In the genomic region with DNA sequence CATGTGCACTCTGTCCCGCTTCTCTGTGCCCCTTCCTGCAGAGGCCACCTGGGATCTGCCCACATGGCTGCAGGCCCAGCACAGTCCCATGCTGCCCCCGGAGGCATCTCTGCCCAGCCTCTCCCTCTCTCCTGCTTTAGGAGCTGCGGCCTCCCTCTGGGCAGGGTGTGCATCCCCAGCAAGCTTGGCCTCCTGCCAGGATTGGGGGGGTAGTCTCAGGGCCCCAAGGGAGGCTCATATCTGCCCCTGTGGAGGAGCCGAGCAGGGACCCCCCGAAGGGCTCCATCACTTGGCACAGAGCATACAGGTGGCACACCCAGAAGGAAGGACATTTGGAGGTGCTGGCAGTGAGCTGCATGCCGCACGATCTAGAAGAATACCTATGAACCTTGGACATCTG, we compare ENCODE assay signal across 19 cellular contexts. TPM values are rescaled to one million over a fixed set of nuclear protein-coding genes. Genes with fewer than 3 reads are reported as not detected.
DNase-seq lines count a peak whose midpoint lies in the region; ATAC-seq and TF ChIP-seq lines count a peak whose summit lies in the region.
"Had no signal": no experiment of that assay in that cellular context is flagged by ENCODE, and none has a peak within 500 bp of the region (broad histone marks: within the 10 kb centered on the region; RNA-seq: fewer than 3 reads in every experiment).

No MANE protein-coding gene starts in this region.

- 0 out of 2 replicates have a peak overlapping the region, but pooled peaks have one; percentile 35 for H3K27ac ChIP-seq in BLaER1
- no peak overlapping the region for H3K27ac ChIP-seq in BLaER1 treated with 17β-estradiol and CSF1 and Interleukin-3, amounts not matched to agents 10 nM and 100 nM
- H3K27ac ChIP-seq: KMS-11 had no signal

- peaks cover 11% of the 10 kb centered on the region for H3K36me3 Mint-ChIP-seq in effector memory CD8-positive, alpha-beta T cell (ENCODE audit: insufficient read depth)
- H3K36me3 Mint-ChIP-seq in progenitor cell of endocrine pancreas (ENCODE audit: insufficient read depth), result no peaks in the 10 kb centered on the region
- H3K36me3 Mint-ChIP-seq: CD14-positive monocyte had no signal

- H3K9me3 Mint-ChIP-seq in effector memory CD8-positive, alpha-beta T cell, result no peaks in the 10 kb centered on the region
- H3K9me3 Mint-ChIP-seq in progenitor cell of endocrine pancreas (ENCODE audit: low read depth), result no peaks in the 10 kb centered on the region

- H3K9ac ChIP-seq in BLaER1, result no peak overlapping the region
- H3K9ac ChIP-seq in BLaER1 treated with 17β-estradiol and CSF1 and Interleukin-3, amounts not matched to agents 10 nM and 100 nM, result no peak overlapping the region
- H3K9ac ChIP-seq: KMS-11 had no signal

- no peak overlapping the region for H3K4me3 ChIP-seq in BLaER1
- H3K4me3 ChIP-seq in BLaER1 treated with 17β-estradiol and CSF1 and Interleukin-3, amounts not matched to agents 10 nM and 100 nM, result no peak overlapping the region

- no peak for ATAC-seq in effector memory CD8-positive, alpha-beta T cell (replicated peaks)
- ATAC-seq in SK-N-SH treated with all-trans-retinoic acid at 6 μM for 48 hours (no peak), GM19395 (IDR thresholded peaks at IDR 0.05; ENCODE audit: unreplicated experiment) (no peak)
- ATAC-seq: HepG2, Right ventricle myocardium inferior had no signal

- H3K36me3 ChIP-seq in BLaER1, result no peaks in the 10 kb centered on the region
- no peaks in the 10 kb centered on the region for H3K36me3 ChIP-seq in BLaER1 treated with 17β-estradiol and CSF1 and Interleukin-3, amounts not matched to agents 10 nM and 100 nM

- H3K27me3 ChIP-seq in BLaER1, result no peaks in the 10 kb centered on the region
- H3K27me3 ChIP-seq in BLaER1 treated with 17β-estradiol and CSF1 and Interleukin-3, amounts not matched to agents 10 nM and 100 nM, result no peaks in the 10 kb centered on the region

- no peaks in the 10 kb centered on the region for H3K9me3 ChIP-seq in BLaER1
- no peaks in the 10 kb centered on the region for H3K9me3 ChIP-seq in BLaER1 treated with 17β-estradiol and CSF1 and Interleukin-3, amounts not matched to agents 10 nM and 100 nM (replicated peaks in 1 of 11)

- peaks cover 54% of the 10 kb centered on the region for H3K4me1 ChIP-seq in BLaER1
- H3K4me1 ChIP-seq in BLaER1 treated with 17β-estradiol and CSF1 and Interleukin-3, amounts not matched to agents 10 nM and 100 nM, result peaks cover 10 to 57% (median 49%) of the 10 kb centered on the region in 10 experiments

- H3K27me3 Mint-ChIP-seq in effector memory CD8-positive, alpha-beta T cell, result no peaks in the 10 kb centered on the region
- H3K27me3 Mint-ChIP-seq in progenitor cell of endocrine pancreas, result peaks cover 25% of the 10 kb centered on the region

- H4K20me1 ChIP-seq in BLaER1, result no peaks in the 10 kb centered on the region
- H4K20me1 ChIP-seq in BLaER1 treated with 17β-estradiol and CSF1 and Interleukin-3, amounts not matched to agents 10 nM and 100 nM, result no peaks in the 10 kb centered on the region; a peak in 1 of 22 replicates

- H3K27ac Mint-ChIP-seq in effector memory CD8-positive, alpha-beta T cell, result peak overlapping the region; percentile 19 to 84
- no peak overlapping the region for H3K27ac Mint-ChIP-seq in progenitor cell of endocrine pancreas
- H3K27ac Mint-ChIP-seq: CD14-positive monocyte had no signal

- H3K4me1 Mint-ChIP-seq in effector memory CD8-positive, alpha-beta T cell (ENCODE audit: low read depth in 2 of 2), result peaks cover 7 to 25% of the 10 kb centered on the region in 2 donors
- no peaks in the 10 kb centered on the region for H3K4me1 Mint-ChIP-seq in progenitor cell of endocrine pancreas (ENCODE audit: low read depth)
- H3K4me1 Mint-ChIP-seq: CD14-positive monocyte had no signal

- H3K4me3 Mint-ChIP-seq in effector memory CD8-positive, alpha-beta T cell, result no peak overlapping the region
- no peak overlapping the region for H3K4me3 Mint-ChIP-seq in progenitor cell of endocrine pancreas (ENCODE audit: low read depth)
- H3K4me3 Mint-ChIP-seq: CD14-positive monocyte had no signal

- H3K4me2 ChIP-seq in BLaER1, result peak overlapping the region; percentile 59
- peak overlapping the region in 7 of 11 experiments; percentile 15 to 72 (median 64); a peak in 13 of 22 replicates for H3K4me2 ChIP-seq in BLaER1 treated with 17β-estradiol and CSF1 and Interleukin-3, amounts not matched to agents 10 nM and 100 nM
- H3K4me2 ChIP-seq: KMS-11 had no signal

- TF ChIP-seq CTCF in progenitor cell of endocrine pancreas (IDR thresholded peaks at IDR 0.05; ENCODE audit: unreplicated experiment), result no peak

- peak; percentile 56 for DNase-seq in NCI-H345 (lab: John Stamatoyannopoulos, UW)
- no peak for DNase-seq in effector memory CD8-positive, alpha-beta T cell
- DNase-seq in progenitor cell of endocrine pancreas (ENCODE audit: low spot score, unreplicated experiment), result no peak
- DNase-seq: ACHN; NCI-H1417 treated with DMSO at 0.1 percent for 48 hours; NCI-H187 treated with DMSO at 0.1 percent for 48 hours; NCI-H446; NCI-H526 treated with DMSO at 0.1 percent for 48 hours; NK-92 treated with Interleukin-12 subunit alpha and Interleukin-12 subunit beta, amount 100 ng/mL, for 24 hours; SW 1271 had no signal

TF ChIP-seq in SK-N-SH treated with all-trans-retinoic acid at 6 μM for 48 hours, 23 proteins besides CTCF, POLR2A, EP300 and RAD21:
- TF ChIP-seq TCF4 (CRISPR knock-in tag; IDR thresholded peaks at IDR 0.05; ENCODE audit: borderline replicate concordance), result no peak
- TF ChIP-seq, protein P1, sequence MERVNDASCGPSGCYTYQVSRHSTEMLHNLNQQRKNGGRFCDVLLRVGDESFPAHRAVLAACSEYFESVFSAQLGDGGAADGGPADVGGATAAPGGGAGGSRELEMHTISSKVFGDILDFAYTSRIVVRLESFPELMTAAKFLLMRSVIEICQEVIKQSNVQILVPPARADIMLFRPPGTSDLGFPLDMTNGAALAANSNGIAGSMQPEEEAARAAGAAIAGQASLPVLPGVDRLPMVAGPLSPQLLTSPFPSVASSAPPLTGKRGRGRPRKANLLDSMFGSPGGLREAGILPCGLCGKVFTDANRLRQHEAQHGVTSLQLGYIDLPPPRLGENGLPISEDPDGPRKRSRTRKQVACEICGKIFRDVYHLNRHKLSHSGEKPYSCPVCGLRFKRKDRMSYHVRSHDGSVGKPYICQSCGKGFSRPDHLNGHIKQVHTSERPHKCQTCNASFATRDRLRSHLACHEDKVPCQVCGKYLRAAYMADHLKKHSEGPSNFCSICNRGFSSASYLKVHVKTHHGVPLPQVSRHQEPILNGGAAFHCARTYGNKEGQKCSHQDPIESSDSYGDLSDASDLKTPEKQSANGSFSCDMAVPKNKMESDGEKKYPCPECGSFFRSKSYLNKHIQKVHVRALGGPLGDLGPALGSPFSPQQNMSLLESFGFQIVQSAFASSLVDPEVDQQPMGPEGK (CRISPR knock-in tag; IDR thresholded peaks at IDR 0.05; ENCODE audit: borderline replicate concordance), result no peak
- TF ChIP-seq ZNF8 (CRISPR knock-in tag; IDR thresholded peaks at IDR 0.05), result no peak
- TF ChIP-seq TOX (CRISPR knock-in tag; IDR thresholded peaks at IDR 0.05; ENCODE audit: borderline replicate concordance), result no peak
- TF ChIP-seq RARB (CRISPR knock-in tag; IDR thresholded peaks at IDR 0.05), result no peak
- no peak for TF ChIP-seq ISL1 (CRISPR knock-in tag; IDR thresholded peaks at IDR 0.05)
- no peak for TF ChIP-seq BACH2 (CRISPR knock-in tag; IDR thresholded peaks at IDR 0.05; ENCODE audit: borderline replicate concordance)
- TF ChIP-seq ARNTL (CRISPR knock-in tag; IDR thresholded peaks at IDR 0.05; ENCODE audit: borderline replicate concordance, low read depth), result no peak

RNA-seq across cellular contexts. Expression of gene FLT4, which starts 24.8 kb away (rescaled TPM):
- total RNA-seq in progenitor cell of endocrine pancreas, result 2.0 TPM in 2 replicates
- total RNA-seq: HepG2 had no signal

RNA-seq across cellular contexts. Expression of gene SCGB3A1, which starts 33.3 kb away (rescaled TPM):
- total RNA-seq in progenitor cell of endocrine pancreas, result 0.87 TPM in 1 of 2 replicates, not detected in the other
- total RNA-seq: HepG2, Right ventricle myocardium inferior, SK-MEL-5 had no signal
